In the genomic region with DNA sequence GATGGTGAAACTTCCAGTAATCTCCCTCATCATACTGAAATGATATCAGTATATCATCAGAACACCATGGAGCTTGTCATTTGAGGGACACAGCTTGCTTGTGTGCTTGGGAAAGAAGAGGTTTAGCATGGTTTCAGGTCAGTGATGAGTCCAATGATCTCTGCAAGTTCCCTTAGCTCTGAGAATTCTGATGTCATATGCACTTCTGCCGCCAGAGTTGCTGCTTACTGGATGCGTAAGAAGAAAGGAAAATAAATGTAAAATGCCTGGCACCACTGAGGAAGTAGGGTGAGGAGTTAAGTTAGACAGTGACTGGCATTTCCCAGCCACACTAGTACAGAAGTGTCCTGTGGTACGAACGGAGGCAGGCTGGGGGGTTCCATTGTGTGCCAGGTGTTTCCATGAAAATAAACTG, we compare ENCODE assay signal across 11 cellular contexts. TPM values are rescaled to one million over a fixed set of nuclear protein-coding genes. Genes with fewer than 3 reads are reported as not detected.
DNase-seq lines count a peak whose midpoint lies in the region; ATAC-seq, FAIRE-seq and TF ChIP-seq lines count a peak whose summit lies in the region.
"Had no signal": no experiment of that assay in that cellular context is flagged by ENCODE, and none has a peak within 500 bp of the region (broad histone marks: within the 10 kb centered on the region; RNA-seq: fewer than 3 reads in every experiment).

No MANE protein-coding gene starts in this region.

- no TSS peak for BruUV-seq in K562 (replicated peaks; lab: Mats Ljungman, UMichigan)

- H3K79me2 ChIP-seq in K562 (ENCODE audit: control insufficient read depth, insufficient read depth, low read length), result peaks cover 3% of the 10 kb centered on the region; the same call in 1 of the 3 replicates

- peak; percentile 60 for ATAC-seq in K562

- peak; percentile 77 for FAIRE-seq in K562 (lab: Jason Lieb, UNC)

- TF ChIP-seq CTCF in K562 (IDR thresholded peaks at IDR 0.05 in 2 of 3, conservative IDR thresholded peaks at IDR 0.05 in 1 of 3; ENCODE audit: insufficient read depth in 2 of 3, low read depth in 1 of 3, low read length in 3 of 3) (no peak), GM13977 (IDR thresholded peaks at IDR 0.05; ENCODE audit: extremely low read depth, insufficient read depth, missing control alignments) (no peak)

- no peaks in the 10 kb centered on the region for H3K9me1 ChIP-seq in K562 (ENCODE audit: control insufficient read depth, insufficient read depth, low read length)

- peak overlapping the region; percentile 39 for H3K4me2 ChIP-seq in K562 (ENCODE audit: insufficient read depth, low read length)

- H3K4me1 ChIP-seq in K562 (replicated peaks in 1 of 2; ENCODE audit: control insufficient read depth in 2 of 2, insufficient read depth in 2 of 2, low read length in 2 of 2), result peaks cover 9 to 32% of the 10 kb centered on the region in 2 experiments; a peak in 3 of 5 replicates
- H3K4me1 ChIP-seq in muscle layer of duodenum (ENCODE audit: control insufficient read depth in 1 of 2, insufficient read depth in 2 of 2, low read length in 2 of 2), result no peaks in the 10 kb centered on the region
- H3K4me1 ChIP-seq: BE2C had no signal

- H3K27me3 ChIP-seq in K562 (ENCODE audit: control insufficient read depth in 2 of 2, insufficient read depth in 2 of 2, low read length in 2 of 2) (no peaks in the 10 kb centered on the region), muscle layer of duodenum (ENCODE audit: low read depth, low read length) (no peaks in the 10 kb centered on the region)
- H3K27me3 ChIP-seq: BE2C had no signal

- TF ChIP-seq EP300 in K562 (IDR thresholded peaks at IDR 0.05; ENCODE audit: low read length), result no peak

- no peak for TF ChIP-seq POLR2A in K562 (conservative IDR thresholded peaks at IDR 0.05)

- TF ChIP-seq RAD21 in K562 (CRISPR knock-in tag; conservative IDR thresholded peaks at IDR 0.05 in 1 of 2, IDR thresholded peaks at IDR 0.05 in 1 of 2), result no peak

- H4K20me1 ChIP-seq in K562 (replicated peaks; ENCODE audit: control insufficient read depth, insufficient read depth, low read length), result no peaks in the 10 kb centered on the region

- CTCF ChIA-PET in K562 (lab: Yijun Ruan, JAX; ENCODE audit: low intra/inter-chr PET ratio), result no interaction called here

- in situ Hi-C loops in K562 (cut with MboI), result no loop called here
- in situ Hi-C loops in GM13977 (cut with MboI; ENCODE audit: low pct_unique_long_range_greater_than_20kb, low sequenced_read_pairs, unreplicated experiment), result no loop called here

- H3K4me3 ChIP-seq in K562 (no peak overlapping the region), muscle layer of duodenum (ENCODE audit: low read depth in 1 of 2, low read length in 2 of 2) (no peak overlapping the region)

- 49% methylated on average over 4 of the region's 4 CpGs for WGBS in K562 (ENCODE audit: insufficient coverage, low coverage, missing lambda C conversion rate)

- H3K9ac ChIP-seq in K562 (ENCODE audit: insufficient read depth in 1 of 2, low read depth in 2 of 2, low read length in 2 of 2), result peak overlapping the region in 1 of 2 experiments; percentile 25; a peak in 1 of 4 replicates

- H3K27ac ChIP-seq in K562 (ENCODE audit: extremely low read depth, low read depth, low read length) (peak overlapping the region; percentile 85; the same call in 2 of the 3 replicates), muscle layer of duodenum (ENCODE audit: low read length) (peak overlapping the region; percentile 42)

- POLR2A ChIA-PET in K562 (lab: Yijun Ruan, JAX), result interaction anchor here (0.8 to 1.0 kb wide), 2 partner anchors 14 to 51 kb away, joined by 3 read pairs; no protein-coding TSS in a partner anchor

- intact Hi-C loops in K562 (cut with micrococcal nuclease), result no loop called here

- H3K36me3 ChIP-seq in K562 (ENCODE audit: control insufficient read depth, insufficient read depth, low read length), result no peaks in the 10 kb centered on the region
- no peaks in the 10 kb centered on the region for H3K36me3 ChIP-seq in muscle layer of duodenum (ENCODE audit: control insufficient read depth in 1 of 2, insufficient read depth in 2 of 2, low read length in 2 of 2)
- H3K36me3 ChIP-seq: BE2C had no signal

- peak; percentile 62 for DNase-seq in stimulated activated CD4-positive, alpha-beta T cell treated with anti-CD3 and anti-CD28 coated beads, Interleukin-15, amount 100 ng/mL, for 24 hours
- DNase-seq in stimulated activated CD4-positive, alpha-beta T cell treated with anti-CD3 and anti-CD28 coated beads, Interleukin-4, amount 100 ng/mL, for 1 hour, result no peak
- DNase-seq in K562 (ENCODE audit: extremely low read depth in 1 of 4, low spot score in 3 of 4) (peak in 1 of 4 experiments; percentile 47), GM13977 (ENCODE audit: low spot score) (no peak), NCI-H146 (lab: John Stamatoyannopoulos, UW) (no peak), SHP77 (lab: John Stamatoyannopoulos, UW) (no peak), kidney tubule cell (ENCODE audit: low spot score) (no peak)
- DNase-seq: BE2C, HCEC 1CT, NCI-H345 had no signal

- peak overlapping the region; percentile 91 for H2AFZ ChIP-seq in K562 (ENCODE audit: low read depth, low read length)

- no peaks in the 10 kb centered on the region for H3K9me3 ChIP-seq in K562 (replicated peaks; ENCODE audit: control insufficient read depth, insufficient read depth, low read depth, low read length)
- peaks cover 0 to 3% of the 10 kb centered on the region in 2 donors for H3K9me3 ChIP-seq in muscle layer of duodenum (ENCODE audit: control insufficient read depth in 1 of 2, low read length in 2 of 2)
- H3K9me3 ChIP-seq: BE2C had no signal

TF ChIP-seq in K562, 482 proteins besides CTCF, POLR2A, EP300 and RAD21:
- TF ChIP-seq, protein P1, sequence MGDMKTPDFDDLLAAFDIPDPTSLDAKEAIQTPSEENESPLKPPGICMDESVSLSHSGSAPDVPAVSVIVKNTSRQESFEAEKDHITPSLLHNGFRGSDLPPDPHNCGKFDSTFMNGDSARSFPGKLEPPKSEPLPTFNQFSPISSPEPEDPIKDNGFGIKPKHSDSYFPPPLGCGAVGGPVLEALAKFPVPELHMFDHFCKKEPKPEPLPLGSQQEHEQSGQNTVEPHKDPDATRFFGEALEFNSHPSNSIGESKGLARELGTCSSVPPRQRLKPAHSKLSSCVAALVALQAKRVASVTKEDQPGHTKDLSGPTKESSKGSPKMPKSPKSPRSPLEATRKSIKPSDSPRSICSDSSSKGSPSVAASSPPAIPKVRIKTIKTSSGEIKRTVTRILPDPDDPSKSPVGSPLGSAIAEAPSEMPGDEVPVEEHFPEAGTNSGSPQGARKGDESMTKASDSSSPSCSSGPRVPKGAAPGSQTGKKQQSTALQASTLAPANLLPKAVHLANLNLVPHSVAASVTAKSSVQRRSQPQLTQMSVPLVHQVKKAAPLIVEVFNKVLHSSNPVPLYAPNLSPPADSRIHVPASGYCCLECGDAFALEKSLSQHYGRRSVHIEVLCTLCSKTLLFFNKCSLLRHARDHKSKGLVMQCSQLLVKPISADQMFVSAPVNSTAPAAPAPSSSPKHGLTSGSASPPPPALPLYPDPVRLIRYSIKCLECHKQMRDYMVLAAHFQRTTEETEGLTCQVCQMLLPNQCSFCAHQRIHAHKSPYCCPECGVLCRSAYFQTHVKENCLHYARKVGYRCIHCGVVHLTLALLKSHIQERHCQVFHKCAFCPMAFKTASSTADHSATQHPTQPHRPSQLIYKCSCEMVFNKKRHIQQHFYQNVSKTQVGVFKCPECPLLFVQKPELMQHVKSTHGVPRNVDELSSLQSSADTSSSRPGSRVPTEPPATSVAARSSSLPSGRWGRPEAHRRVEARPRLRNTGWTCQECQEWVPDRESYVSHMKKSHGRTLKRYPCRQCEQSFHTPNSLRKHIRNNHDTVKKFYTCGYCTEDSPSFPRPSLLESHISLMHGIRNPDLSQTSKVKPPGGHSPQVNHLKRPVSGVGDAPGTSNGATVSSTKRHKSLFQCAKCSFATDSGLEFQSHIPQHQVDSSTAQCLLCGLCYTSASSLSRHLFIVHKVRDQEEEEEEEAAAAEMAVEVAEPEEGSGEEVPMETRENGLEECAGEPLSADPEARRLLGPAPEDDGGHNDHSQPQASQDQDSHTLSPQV (IDR thresholded peaks at IDR 0.05), result 0 out of 2 replicates have a peak, but pooled peaks have one; percentile 24
- TF ChIP-seq ZFP30 (CRISPR knock-in tag; IDR thresholded peaks at IDR 0.05; ENCODE audit: borderline replicate concordance), result no peak
- TF ChIP-seq PHTF2 (CRISPR knock-in tag; IDR thresholded peaks at IDR 0.05), result no peak
- TF ChIP-seq SLC30A9 (CRISPR knock-in tag; IDR thresholded peaks at IDR 0.05), result no peak
- TF ChIP-seq TCF7 (IDR thresholded peaks at IDR 0.05; ENCODE audit: borderline replicate concordance), result no peak
- no peak for TF ChIP-seq PRMT5 (CRISPR knock-in tag; IDR thresholded peaks at IDR 0.05)
- TF ChIP-seq CREM (IDR thresholded peaks at IDR 0.05; ENCODE audit: low read depth), result 0 out of 2 replicates have a peak, but pooled peaks have one; percentile 12
- no peak for TF ChIP-seq STAT5B (CRISPR knock-in tag; IDR thresholded peaks at IDR 0.05)

RNA-seq across cellular contexts. Expression of a gene that starts 22.6 kb away (rescaled TPM):
- 8.7 and 13.2 TPM in 2 replicates for total RNA-seq in K562 (2011; cell fraction: chromatin; rRNA removed; ENCODE audit: low replicate concordance)
- total RNA-seq in K562 (2011; cell fraction: nucleolus; rRNA removed), result 3.2 and 3.5 TPM in 2 replicates
- 7.8 and 8.9 TPM in 2 replicates for total RNA-seq in K562 (2011; cell fraction: nucleoplasm; rRNA removed)
- total RNA-seq in K562 (2014; rRNA removed) (4.0 and 9.9 TPM in 2 replicates), K562 (2014; rRNA removed; fragmentation: Illumina TruSeq; extraction: Trizol) (4.1 and 4.3 TPM in 2 replicates), K562 (2015; rRNA removed; fragmentation: Illumina TruSeq; extraction: Trizol) (3.8 and 4.0 TPM in 2 replicates), K562 (2021) (4.0 and 5.6 TPM in 2 replicates)
- polyA plus RNA-seq in K562 (2011; rRNA removed) (0.83 and 2.7 TPM in 2 replicates), K562 (2014; fragmentation: Illumina TruSeq; extraction: Trizol) (4.1 and 4.3 TPM in 2 replicates), K562 (2014; fragmentation: Nextera tagmentation; extraction: Ambion mirVana) (1 to 10 TPM in 1 of 2 experiments, under 1 TPM in 1; 0.61 to 1.1 TPM), K562 (2014; rRNA removed) (2.7 and 4.4 TPM in 2 replicates)
- polyA plus RNA-seq in K562 (2011; cell fraction: cytosol; rRNA removed), result 0.62 and 4.8 TPM in 2 replicates
- 0.81 and 4.7 TPM in 2 replicates for polyA plus RNA-seq in K562 (2011; cell fraction: nucleus; rRNA removed)
- polyA plus RNA-seq in K562 (2012), result 2.0 and 5.2 TPM in 2 replicates
- polyA minus RNA-seq in K562 (2011; rRNA and poly(A)+ RNA removed), result 3.0 and 6.1 TPM in 2 replicates
- polyA minus RNA-seq in K562 (2011; cell fraction: cytosol; rRNA and poly(A)+ RNA removed), result 10.4 TPM in 1 of 2 replicates, not detected in the other
- polyA minus RNA-seq in K562 (2011; cell fraction: nucleus; rRNA and poly(A)+ RNA removed), result 0.33 and 2.4 TPM in 2 replicates
